ENCODE assay signal across 8 cellular contexts in genomic region chr4:112516401-112517066, GRCh38. TPM values are rescaled to one million over a fixed set of nuclear protein-coding genes. Genes with fewer than 3 reads are reported as not detected.
DNase-seq lines count a peak whose midpoint lies in the region; ATAC-seq and TF ChIP-seq lines count a peak whose summit lies in the region.

No MANE protein-coding gene starts in this region.

- H3K36me3 Mint-ChIP-seq in activated naive CD4-positive, alpha-beta T cell treated with anti-CD3 and anti-CD28 coated beads, Interleukin-2, amount 50 U/mL, for 24 hours: peaks cover 4% of the 10 kb centered on the region

- no peak overlapping the region for H4K12ac ChIP-seq in trophoblast cell (ENCODE audit: low read depth, low read length)

- H3K79me1 ChIP-seq in trophoblast cell (ENCODE audit: low read length): no peaks in the 10 kb centered on the region

- peak overlapping the region; percentile 97 for H3K4me3 Mint-ChIP-seq in activated naive CD4-positive, alpha-beta T cell treated with anti-CD3 and anti-CD28 coated beads, Interleukin-2, amount 50 U/mL, for 24 hours

- H3K27ac ChIP-seq in ectodermal cell (ENCODE audit: insufficient read depth, low read depth, low read length, poor library complexity, severe bottlenecking): no peak overlapping the region
- H3K27ac ChIP-seq in trophoblast cell (ENCODE audit: low read depth, low read length): no peak overlapping the region
- H3K27ac ChIP-seq in uterus: no peak overlapping the region

- peaks cover 13% of the 10 kb centered on the region for H3K9me3 Mint-ChIP-seq in activated naive CD4-positive, alpha-beta T cell treated with anti-CD3 and anti-CD28 coated beads, Interleukin-2, amount 50 U/mL, for 24 hours

- peak; percentile 29 for ATAC-seq in HG02970 (IDR thresholded peaks at IDR 0.05; ENCODE audit: low FRiP score, unreplicated experiment)
- ATAC-seq in HG03520 (IDR thresholded peaks at IDR 0.05; ENCODE audit: unreplicated experiment): no peak

- H3K4me1 ChIP-seq in ectodermal cell (ENCODE audit: control insufficient read depth, insufficient read depth, low read length) (peaks cover 45% of the 10 kb centered on the region), trophoblast cell (ENCODE audit: control insufficient read depth in 1 of 2, insufficient read depth in 2 of 2, low read length in 2 of 2) (peaks cover 15 to 22% of the 10 kb centered on the region in 2 experiments), uterus (peaks cover 0 to 7% of the 10 kb centered on the region in 2 donors)

- no peak overlapping the region for H3K14ac ChIP-seq in trophoblast cell (ENCODE audit: low read length)

- no peak overlapping the region for H3K27ac Mint-ChIP-seq in activated naive CD4-positive, alpha-beta T cell treated with anti-CD3 and anti-CD28 coated beads, Interleukin-2, amount 50 U/mL, for 24 hours

- no peak overlapping the region for H3K9ac ChIP-seq in trophoblast cell (ENCODE audit: low read length)

- no peak overlapping the region for H4K8ac ChIP-seq in trophoblast cell (ENCODE audit: low read depth, low read length)

- H3K23ac ChIP-seq in trophoblast cell (ENCODE audit: low read length): no peak overlapping the region

- no peak overlapping the region for H2AFZ ChIP-seq in trophoblast cell (ENCODE audit: insufficient read depth, low read length, poor library complexity)

- H3K18ac ChIP-seq in trophoblast cell (ENCODE audit: low read length): no peak overlapping the region

- intact Hi-C loops in uterus (cut with DNase I; ENCODE audit: low total_unique reads): no loop called here

- no peak overlapping the region for H2BK12ac ChIP-seq in trophoblast cell (ENCODE audit: low read length)

- DNase-seq in activated naive CD4-positive, alpha-beta T cell (lab: John Stamatoyannopoulos, UW): no peak
- DNase-seq in NCI-H748 treated with DMSO at 0.1 percent for 48 hours (lab: John Stamatoyannopoulos, UW) (peak; percentile 15), trophoblast cell (peak; percentile 11 to 39), uterus (no peak)

- H3K4me1 Mint-ChIP-seq in activated naive CD4-positive, alpha-beta T cell treated with anti-CD3 and anti-CD28 coated beads, Interleukin-2, amount 50 U/mL, for 24 hours: peaks cover 54% of the 10 kb centered on the region

- no peak overlapping the region for H2BK120ac ChIP-seq in trophoblast cell (ENCODE audit: insufficient read depth, low read length, poor library complexity)

- WGBS in ectodermal cell, 2 experiments: 1% methylated on average over 56 of the region's 56 CpGs
- no CpG with 5 or more reads among the region's 56 CpGs for WGBS in trophoblast cell (ENCODE audit: extremely low coverage, insufficient coverage, insufficient read length)

- peaks cover 85% of the 10 kb centered on the region for H3K27me3 Mint-ChIP-seq in activated naive CD4-positive, alpha-beta T cell treated with anti-CD3 and anti-CD28 coated beads, Interleukin-2, amount 50 U/mL, for 24 hours

- no peak overlapping the region for H4K91ac ChIP-seq in trophoblast cell (ENCODE audit: low read depth, low read length)

- no peaks in the 10 kb centered on the region for H3K9me3 ChIP-seq in ectodermal cell (ENCODE audit: control insufficient read depth, low read length)
- peaks cover 4% of the 10 kb centered on the region for H3K9me3 ChIP-seq in trophoblast cell (ENCODE audit: insufficient read depth, low read depth, low read length)
- H3K9me3 ChIP-seq in uterus: no peaks in the 10 kb centered on the region

- peak overlapping the region; percentile 33 for H3K4me2 ChIP-seq in trophoblast cell (ENCODE audit: low read length)

- H3K4ac ChIP-seq in trophoblast cell (ENCODE audit: low read depth, low read length): no peak overlapping the region

- H3K36me3 ChIP-seq in ectodermal cell (ENCODE audit: control insufficient read depth, insufficient read depth, low read length) (no peaks in the 10 kb centered on the region), trophoblast cell (ENCODE audit: control insufficient read depth in 1 of 2, insufficient read depth in 2 of 2, low read length in 2 of 2) (no peaks in the 10 kb centered on the region), uterus (no peaks in the 10 kb centered on the region)

- H3K27me3 ChIP-seq in ectodermal cell (ENCODE audit: control insufficient read depth, insufficient read depth, low read length, poor library complexity, severe bottlenecking) (peaks cover 100% of the 10 kb centered on the region), trophoblast cell (ENCODE audit: insufficient read depth, low read length) (peaks cover 68% of the 10 kb centered on the region), uterus (peaks cover 4 to 82% of the 10 kb centered on the region in 2 donors)

- H3K79me2 ChIP-seq in trophoblast cell (ENCODE audit: control insufficient read depth, insufficient read depth, low read length, poor library complexity): no peaks in the 10 kb centered on the region

- no peak for TF ChIP-seq CTCF in uterus (IDR thresholded peaks at IDR 0.05)

- peak overlapping the region; percentile 27 for H3K4me3 ChIP-seq in ectodermal cell (ENCODE audit: insufficient read depth, low read depth, low read length)
- no peak overlapping the region for H3K4me3 ChIP-seq in trophoblast cell (ENCODE audit: low read depth, low read length)
- H3K4me3 ChIP-seq in uterus: peak overlapping the region in 1 of 2 donors; percentile 39

- H2BK5ac ChIP-seq in trophoblast cell (ENCODE audit: low read depth, low read length, poor library complexity): no peak overlapping the region

- TF ChIP-seq POLR2A in uterus (IDR thresholded peaks at IDR 0.05): no peak

- no peak overlapping the region for H2AK5ac ChIP-seq in trophoblast cell (ENCODE audit: low read length)

RNA-seq across cellular contexts. Expression of gene NEUROG2, which starts 0.6 kb away (rescaled TPM):
- polyA plus RNA-seq in ectodermal cell (2013, experiment 1 of 4): 0.91 TPM
- 0.76 TPM for polyA plus RNA-seq in ectodermal cell (2013, experiment 2 of 4)
- 1.4 TPM for polyA plus RNA-seq in ectodermal cell (2013, experiment 3 of 4)
- polyA plus RNA-seq in ectodermal cell (2013, experiment 4 of 4): 1.7 TPM
- not detected in 2 replicates for polyA plus RNA-seq in trophoblast cell (2013)
- not detected for total RNA-seq in uterus

Comparison
In these comparisons a context has a peak if more than half of its experiments do, and no peak if none do; other contexts are left out.
1. DNase-seq: peak in NCI-H748 treated with DMSO at 0.1 percent for 48 hours (single experiment) and trophoblast cell (2 of 2); none in activated naive CD4-positive, alpha-beta T cell (0 of 4) and uterus (0 of 2).